ENCODE assay signal across 7 cellular contexts in genomic region chr16:57186630-57187507, GRCh38. TPM values are rescaled to one million over a fixed set of nuclear protein-coding genes. Genes with fewer than 3 reads are reported as not detected.
DNase-seq lines count a peak whose midpoint lies in the region; ATAC-seq, FAIRE-seq and TF ChIP-seq lines count a peak whose summit lies in the region.

No MANE protein-coding gene starts in this region.

- H3K4me3 ChIP-seq in GM06990 (replicated peaks; ENCODE audit: low read depth, low read length) (peak overlapping the region; percentile 90), SJSA1 (peak overlapping the region; percentile 68), mammary epithelial cell (replicated peaks in 1 of 3; ENCODE audit: insufficient read depth in 1 of 3, low read depth in 2 of 3, low read length in 3 of 3) (peak overlapping the region; percentile 65 to 96 (median 86)), kidney (ENCODE audit: low read length in 2 of 2) (peak overlapping the region; percentile 91 to 97)

- DNase-seq in GM06990 (ENCODE audit: extremely low read depth, insufficient read length) (peak; percentile 31), SJSA1 (ENCODE audit: low read depth in 1 of 2, low spot score in 2 of 2) (peak in 1 of 2 experiments; percentile 52), mammary epithelial cell (peak; percentile 32), kidney (no peak)
- DNase-seq in stimulated activated naive CD8-positive, alpha-beta T cell treated with anti-CD3 and anti-CD28 coated beads, Interleukin-15, Interleukin-2, amounts not matched to agents 100 U/mL and 50 U/mL, for 24 hours, result peak; percentile 28

- H3K27ac ChIP-seq in SJSA1, result peak overlapping the region; percentile 58
- H3K27ac ChIP-seq in mammary epithelial cell (ENCODE audit: insufficient read depth, low read depth, low read length), result peak overlapping the region; percentile 74
- peak overlapping the region; percentile 91 to 95 for H3K27ac ChIP-seq in kidney (ENCODE audit: low read depth in 2 of 2, low read length in 2 of 2)

- in situ Hi-C loops in mammary epithelial cell (cut with MboI; ENCODE audit: low sequenced_read_pairs in 2 of 2), result no loop called here

- H3K27me3 ChIP-seq in GM06990 (replicated peaks; ENCODE audit: control insufficient read depth, insufficient read depth, low read length), result no peaks in the 10 kb centered on the region
- no peaks in the 10 kb centered on the region for H3K27me3 ChIP-seq in SJSA1 (replicated peaks)
- no peaks in the 10 kb centered on the region for H3K27me3 ChIP-seq in mammary epithelial cell (ENCODE audit: insufficient read depth, low read length)

- FAIRE-seq in kidney (lab: Jason Lieb, UNC), result no peak

- H2AFZ ChIP-seq in mammary epithelial cell (ENCODE audit: low read depth, low read length), result peak overlapping the region; percentile 90

- intact Hi-C loops in mammary epithelial cell (cut with micrococcal nuclease), result loop anchor here (1.0 to 5.0 kb wide), 5 partner anchors 26 to 113 kb away; partner anchors contain the start of gene ARL2BP
- intact Hi-C loops in kidney (cut with DNase I), result no loop called here

- H3K4me1 ChIP-seq in SJSA1 (replicated peaks) (peaks cover 41% of the 10 kb centered on the region), mammary epithelial cell (ENCODE audit: insufficient read depth, low read length) (peaks cover 31% of the 10 kb centered on the region), kidney (ENCODE audit: control insufficient read depth in 1 of 2, insufficient read depth in 1 of 2, low read depth in 1 of 2, low read length in 2 of 2) (peaks cover 17 to 19% of the 10 kb centered on the region in 2 donors)

- peak overlapping the region; percentile 89 for H3K9ac ChIP-seq in mammary epithelial cell (ENCODE audit: insufficient read depth, low read length)
- peak overlapping the region; percentile 92 to 93 for H3K9ac ChIP-seq in kidney (ENCODE audit: low read length in 2 of 2)

- dilution Hi-C loops in mammary epithelial cell (cut with HindIII; ENCODE audit: low sequenced_read_pairs), result no loop called here

- ATAC-seq in HG02588 (IDR thresholded peaks at IDR 0.05; ENCODE audit: unreplicated experiment) (peak; percentile 1), HG02885 (IDR thresholded peaks at IDR 0.05; ENCODE audit: poor library complexity, unreplicated experiment) (no peak)
- no peak for ATAC-seq in stimulated activated naive CD8-positive, alpha-beta T cell treated with anti-CD3 and anti-CD28 coated beads, Interleukin-15, Interleukin-2, amounts not matched to agents 100 U/mL and 50 U/mL, for 24 hours

- TF ChIP-seq CTCF in GM06990 (IDR thresholded peaks at IDR 0.05; ENCODE audit: insufficient read depth, low read length, poor library complexity, severe bottlenecking) (no peak), mammary epithelial cell (conservative IDR thresholded peaks at IDR 0.05 in 1 of 2, IDR thresholded peaks at IDR 0.05 in 1 of 2; ENCODE audit: extremely low read depth in 1 of 2, insufficient read depth in 1 of 2, low read depth in 1 of 2, low read length in 2 of 2) (peak in 1 of 2 donors; percentile 5), kidney (IDR thresholded peaks at IDR 0.05; ENCODE audit: borderline replicate concordance, extremely low read depth, insufficient read depth) (no peak)

- no peaks in the 10 kb centered on the region for H4K20me1 ChIP-seq in mammary epithelial cell (ENCODE audit: insufficient read depth, low read length)

- CTCF ChIA-PET in mammary epithelial cell (lab: Charles Lee; ENCODE audit: low non-redundant PET), result interaction anchor here (0.6 kb wide), 1 partner anchor 318 kb away, joined by 3 read pairs; no protein-coding TSS in a partner anchor

- H3K4me2 ChIP-seq in mammary epithelial cell (ENCODE audit: insufficient read depth, low read depth, low read length), result peak overlapping the region; percentile 88

- H3K79me2 ChIP-seq in mammary epithelial cell (ENCODE audit: insufficient read depth, low read length), result peaks cover 94% of the 10 kb centered on the region

- WGBS in mammary epithelial cell (ENCODE audit: low coverage, missing lambda C conversion rate), result 3% methylated on average over 29 of the region's 31 CpGs

- H3K36me3 ChIP-seq in GM06990 (ENCODE audit: control insufficient read depth, insufficient read depth, low read length) (no peaks in the 10 kb centered on the region; the same call in 1 of the 2 replicates), SJSA1 (peaks cover 6% of the 10 kb centered on the region; the same call in 1 of the 2 replicates), mammary epithelial cell (ENCODE audit: insufficient read depth, low read length) (no peaks in the 10 kb centered on the region), kidney (ENCODE audit: control insufficient read depth in 1 of 2, insufficient read depth in 2 of 2, low read length in 2 of 2) (no peaks in the 10 kb centered on the region)

- BruUV-seq in mammary epithelial cell (replicated peaks; lab: Mats Ljungman, UMichigan), result TSS peak; percentile 15

- no peaks in the 10 kb centered on the region for H3K9me3 ChIP-seq in SJSA1 (replicated peaks)
- no peaks in the 10 kb centered on the region for H3K9me3 ChIP-seq in mammary epithelial cell (replicated peaks; ENCODE audit: insufficient read depth, low read length)
- H3K9me3 ChIP-seq in kidney (ENCODE audit: control insufficient read depth in 1 of 2, low read length in 2 of 2), result no peaks in the 10 kb centered on the region

RNA-seq across cellular contexts. Expression of gene RSPRY1, which starts 0.7 kb away (rescaled TPM):
- 13.9 and 40.2 TPM in 2 replicates for total RNA-seq in SJSA1 (2014; rRNA removed; shearing (Covaris generic))
- total RNA-seq in mammary epithelial cell (10 to 100 TPM; 46.9 to 47.2 TPM), kidney (32.2 TPM)
- polyA plus RNA-seq in mammary epithelial cell (23.4 TPM), kidney (ENCODE audit: insufficient read depth, low read depth, low replicate concordance) (14.4 TPM)
- 29.1 TPM for polyA minus RNA-seq in mammary epithelial cell

RNA-seq across cellular contexts. Expression of gene PSME3IP1, which starts 1.0 kb away (rescaled TPM):
- total RNA-seq in SJSA1 (2014; rRNA removed; shearing (Covaris generic)), result 93.1 and 112 TPM in 2 replicates
- 10 to 100 TPM; 43.2 to 90.0 TPM for total RNA-seq in mammary epithelial cell
- 64.8 TPM for polyA plus RNA-seq in mammary epithelial cell
- polyA minus RNA-seq in mammary epithelial cell, result 50.1 TPM
- 84.6 TPM for total RNA-seq in kidney
- 79.1 TPM for polyA plus RNA-seq in kidney (ENCODE audit: insufficient read depth, low read depth, low replicate concordance)

RNA-seq across cellular contexts. Expression of gene ARL2BP, which starts 58.2 kb away (rescaled TPM):
- total RNA-seq in SJSA1 (2014; rRNA removed; shearing (Covaris generic)), result 115 and 118 TPM in 2 replicates
- 10 to 100 TPM; 70.2 to 82.4 TPM for total RNA-seq in mammary epithelial cell
- 87.9 TPM for polyA plus RNA-seq in mammary epithelial cell
- 48.9 TPM for polyA minus RNA-seq in mammary epithelial cell
- 61.5 TPM for total RNA-seq in kidney
- 53.9 TPM for polyA plus RNA-seq in kidney (ENCODE audit: insufficient read depth, low read depth, low replicate concordance)
